Comparison of ENCODE assay signal across 8 cellular contexts in genomic region chr6:159973951-159974350, GRCh38. TPM values are rescaled to one million over a fixed set of nuclear protein-coding genes. Genes with fewer than 3 reads are reported as not detected.
DNase-seq lines count a peak whose midpoint lies in the region; ATAC-seq, FAIRE-seq and TF ChIP-seq lines count a peak whose summit lies in the region.

No MANE protein-coding gene starts in this region.

- no peaks in the 10 kb centered on the region for H3K9me2 ChIP-seq in PC-3 (replicated peaks; ENCODE audit: low read length)

- TF ChIP-seq POLR2A in A549 (IDR thresholded peaks at IDR 0.05; ENCODE audit: low read length), result no peak

- H3K4me3 ChIP-seq in A549, result no peak overlapping the region
- H3K4me3 ChIP-seq in PC-3 (ENCODE audit: low read length), result no peak overlapping the region
- H3K4me3 ChIP-seq in fibroblast of villous mesenchyme (ENCODE audit: low read depth, low read length), result no peak overlapping the region
- no peak overlapping the region for H3K4me3 ChIP-seq in ascending aorta

- H3K9me3 ChIP-seq in A549 (no peaks in the 10 kb centered on the region), PC-3 (ENCODE audit: low read length) (no peaks in the 10 kb centered on the region), ascending aorta (no peaks in the 10 kb centered on the region)

- peaks cover 11% of the 10 kb centered on the region; the same call in 1 of the 2 replicates for H4K20me1 ChIP-seq in PC-3 (ENCODE audit: low read length)

- peak overlapping the region; percentile 41 for H3K4me2 ChIP-seq in A549
- H3K4me2 ChIP-seq in PC-3 (ENCODE audit: low read length), result peak overlapping the region; percentile 6; the same call in 1 of the 2 replicates

- intact Hi-C loops in PC-3 (cut with micrococcal nuclease), result loop anchor here (5.0 kb wide), 1 partner anchor 68 kb away; no protein-coding TSS in a partner anchor
- intact Hi-C loops in ascending aorta (cut with DNase I), result loop anchor here (5.0 kb wide), 1 partner anchor 483 kb away; no protein-coding TSS in a partner anchor

- H3K36me3 ChIP-seq in PC-3 (ENCODE audit: low read depth, low read length) (no peaks in the 10 kb centered on the region), ascending aorta (no peaks in the 10 kb centered on the region)

- no peak overlapping the region for H3K9ac ChIP-seq in PC-3 (ENCODE audit: low read length)

- no peaks in the 10 kb centered on the region for H3K27me3 Mint-ChIP-seq in mesothelial cell of epicardium (ENCODE audit: low read depth)

- peaks cover 62% of the 10 kb centered on the region for H3K4me1 Mint-ChIP-seq in mesothelial cell of epicardium

- DNase-seq in A549 (ENCODE audit: low read depth in 1 of 2, low spot score in 1 of 2) (peak; percentile 7 to 30), PC-3 (peak; percentile 73), fibroblast of villous mesenchyme (ENCODE audit: low read depth) (peak; percentile 89), ascending aorta (ENCODE audit: low spot score in 2 of 2) (no peak), mesothelial cell of epicardium (ENCODE audit: low spot score in 2 of 2, unreplicated experiment in 2 of 2) (no peak), mesenteric fat pad (ENCODE audit: low spot score) (no peak)

- TF ChIP-seq CTCF in A549 (IDR thresholded peaks at IDR 0.05), result no peak
- TF ChIP-seq CTCF in PC-3 (conservative IDR thresholded peaks at IDR 0.05; ENCODE audit: low read depth, low read length), result no peak
- TF ChIP-seq CTCF in fibroblast of villous mesenchyme (IDR thresholded peaks at IDR 0.05; ENCODE audit: insufficient read depth, low read depth, low read length), result no peak
- no peak for TF ChIP-seq CTCF in ascending aorta (IDR thresholded peaks at IDR 0.05)
- TF ChIP-seq CTCF in mesothelial cell of epicardium (IDR thresholded peaks at IDR 0.05; ENCODE audit: unreplicated experiment), result no peak

- H3K36me3 Mint-ChIP-seq in mesothelial cell of epicardium, result no peaks in the 10 kb centered on the region

- no peak for TF ChIP-seq RAD21 in A549 (conservative IDR thresholded peaks at IDR 0.05 in 1 of 2, IDR thresholded peaks at IDR 0.05 in 1 of 2)

- H3K9me3 Mint-ChIP-seq in mesothelial cell of epicardium, result no peaks in the 10 kb centered on the region

- no peak overlapping the region for H2AFZ ChIP-seq in PC-3 (ENCODE audit: low read length)

- POLR2A ChIA-PET in A549 (lab: Yijun Ruan, JAX) (no interaction called here), PC-3 (lab: Charles Lee; ENCODE audit: unreplicated experiment) (interaction anchor here (0.5 kb wide), 1 partner anchor 247 kb away, joined by 4 read pairs; the partner anchor contains the start of gene WTAP)

- no peak for TF ChIP-seq EP300 in A549 (IDR thresholded peaks at IDR 0.05)

- WGBS in A549 (ENCODE audit: missing lambda C conversion rate), result 60% methylated on average over 2 of the region's 2 CpGs

- no peak for FAIRE-seq in A549 (lab: Jason Lieb, UNC)

- BruUV-seq in PC-3 (replicated peaks; lab: Mats Ljungman, UMichigan), result no TSS peak

- peak overlapping the region in 1 of 2 experiments; percentile 41; a peak in 2 of 6 replicates for H3K27ac ChIP-seq in A549
- peak overlapping the region; percentile 48 for H3K27ac ChIP-seq in PC-3 (ENCODE audit: low read length)
- H3K27ac ChIP-seq in ascending aorta, result no peak overlapping the region

- peaks cover 3% of the 10 kb centered on the region for H3F3A ChIP-seq in PC-3 (ENCODE audit: low read length, unreplicated experiment)

- peaks cover 95% of the 10 kb centered on the region for H3K79me2 ChIP-seq in PC-3 (ENCODE audit: low read length)

- CTCF ChIA-PET in A549 (lab: Yijun Ruan, JAX), result interaction anchor here (1.4 kb wide), 1 partner anchor 9 kb away, joined by 3 read pairs; no protein-coding TSS in a partner anchor
- CTCF ChIA-PET in PC-3 (lab: Charles Lee), result no interaction called here

- ATAC-seq in A549 (peak; percentile 48 to 51; a peak in 2 of 6 replicates), GM18519 (IDR thresholded peaks at IDR 0.05; ENCODE audit: low FRiP score, unreplicated experiment) (peak; percentile 34), HG03060 (IDR thresholded peaks at IDR 0.05; ENCODE audit: low read depth, unreplicated experiment) (peak; percentile 36), PC-3 (peak; percentile 28)

- H3K4me3 Mint-ChIP-seq in mesothelial cell of epicardium, result no peak overlapping the region

- no peak overlapping the region for H3K27ac Mint-ChIP-seq in mesothelial cell of epicardium

- no peaks in the 10 kb centered on the region for H3K27me3 ChIP-seq in PC-3 (ENCODE audit: low read length)
- no peaks in the 10 kb centered on the region for H3K27me3 ChIP-seq in ascending aorta

- peaks cover 33% of the 10 kb centered on the region for H3K4me1 ChIP-seq in A549
- peaks cover 50% of the 10 kb centered on the region for H3K4me1 ChIP-seq in PC-3 (ENCODE audit: insufficient read depth, low read length)
- peaks cover 8 to 31% of the 10 kb centered on the region in 2 donors for H3K4me1 ChIP-seq in ascending aorta

TF ChIP-seq in A549, 52 proteins besides CTCF, POLR2A, EP300 and RAD21:
- TF ChIP-seq TFCP2L1 (CRISPR knock-in tag; IDR thresholded peaks at IDR 0.05), result no peak
- TF ChIP-seq HOXA7 (CRISPR knock-in tag; IDR thresholded peaks at IDR 0.05), result no peak
- TF ChIP-seq MAFK (IDR thresholded peaks at IDR 0.05; ENCODE audit: partially characterized antibody), result peak; percentile 73
- no peak for TF ChIP-seq BHLHE40 (IDR thresholded peaks at IDR 0.05; ENCODE audit: low read depth, low read length)
- TF ChIP-seq ELK1 (IDR thresholded peaks at IDR 0.05; ENCODE audit: low read depth, low read length), result no peak
- no peak for TF ChIP-seq FOSB (CRISPR knock-in tag; IDR thresholded peaks at IDR 0.05)
- TF ChIP-seq NPAS2 (CRISPR knock-in tag; IDR thresholded peaks at IDR 0.05; ENCODE audit: borderline replicate concordance), result no peak
- no peak for TF ChIP-seq KDM1A (IDR thresholded peaks at IDR 0.05; ENCODE audit: low read depth)
- no peak for TF ChIP-seq BCL3 (IDR thresholded peaks at IDR 0.05)
- TF ChIP-seq E2F6 (IDR thresholded peaks at IDR 0.05; ENCODE audit: borderline replicate concordance, low read depth), result no peak
- TF ChIP-seq PBX3 (IDR thresholded peaks at IDR 0.05), result no peak
- no peak for TF ChIP-seq FOSL2 (IDR thresholded peaks at IDR 0.05)
- peak; percentile 25; the same call in 1 of the 2 replicates for TF ChIP-seq FOSL2 (CRISPR knock-in tag; IDR thresholded peaks at IDR 0.05)
- TF ChIP-seq ZNF302 (CRISPR knock-in tag; IDR thresholded peaks at IDR 0.05), result no peak
- TF ChIP-seq JUNB (IDR thresholded peaks at IDR 0.05), result no peak
- TF ChIP-seq CEBPB (IDR thresholded peaks at IDR 0.05), result peak in 1 of 2 experiments; percentile 53; a peak in 1 of 4 replicates
- TF ChIP-seq RNF2 (IDR thresholded peaks at IDR 0.05; ENCODE audit: borderline replicate concordance, low read depth), result no peak
- TF ChIP-seq RCOR1 (IDR thresholded peaks at IDR 0.05; ENCODE audit: low read depth, low read length), result no peak
TF ChIP-seq in A549: peak in this region for 3.

RNA-seq across cellular contexts. Expression of gene IGF2R, which starts 5.1 kb away (rescaled TPM):
- polyA plus RNA-seq in A549 (2011; rRNA removed) (17.6 and 25.6 TPM in 2 replicates), A549 (2017; fragmentation: RNase III; extraction: RNeasy Plus Mini Kit Qiagen cat#74134 plus additional on column Dnase treatment) (22.6 to 24.9 TPM (median 24.3 TPM) in 3 replicates)
- 7.9 and 9.3 TPM in 2 replicates for polyA plus RNA-seq in A549 (2012; cell fraction: cytosol; rRNA removed)
- 23.2 and 26.5 TPM in 2 replicates for polyA plus RNA-seq in A549 (2012; cell fraction: nucleus; rRNA removed)
- polyA minus RNA-seq in A549 (2011; rRNA and poly(A)+ RNA removed), result 60.7 and 108 TPM in 2 replicates
- total RNA-seq in PC-3 (2014; rRNA removed) (31.5 and 37.2 TPM in 2 replicates), fibroblast of villous mesenchyme (130 and 132 TPM in 2 replicates), ascending aorta (104 TPM), mesothelial cell of epicardium (107 to 112 TPM (median 111 TPM) in 3 replicates), mesenteric fat pad (111 TPM)

Comparison
In these comparisons a context has a peak if more than half of its experiments do, and no peak if none do; other contexts are left out.
1. DNase-seq: peak in A549 (2 of 2), PC-3 (single experiment) and fibroblast of villous mesenchyme (single experiment); none in ascending aorta (0 of 2), mesothelial cell of epicardium (0 of 2) and mesenteric fat pad (single experiment).
2. Peak in every context shown above with its lines, with median percentiles within 50 percentile points of each other: ATAC-seq.